In genomic region chr1:235088907-235089306, GRCh38 we compare ENCODE assay signal across 18 cellular contexts. TPM values are rescaled to one million over a fixed set of nuclear protein-coding genes. Genes with fewer than 3 reads are reported as not detected.
DNase-seq lines count a peak whose midpoint lies in the region; ATAC-seq and TF ChIP-seq lines count a peak whose summit lies in the region.
"Had no signal": no experiment of that assay in that cellular context is flagged by ENCODE, and none has a peak within 500 bp of the region (broad histone marks: within the 10 kb centered on the region; RNA-seq: fewer than 3 reads in every experiment).

No MANE protein-coding gene starts in this region.

- 94 to 97% (median 95%) methylated on average over 6 to 7 of the region's 7 CpGs for WGBS in heart left ventricle, 4 donors
- WGBS in neuronal stem cell (ENCODE audit: extremely low coverage in 2 of 2, insufficient read length in 2 of 2, insufficient replicate concordance in 1 of 2), 2 donors, result no CpG with 5 or more reads among the region's 7 CpGs

- no peak overlapping the region for H3K18ac ChIP-seq in neuronal stem cell (ENCODE audit: low read length)

- CTCF ChIA-PET in WTC11 (lab: Charles Lee), result interaction anchor here (1.1 to 1.5 kb wide), 2 partner anchors 66 to 590 kb away, joined by 3 to 5 read pairs; no protein-coding TSS in a partner anchor

- no peak overlapping the region for H3K4me2 ChIP-seq in neuronal stem cell (ENCODE audit: insufficient read depth, low read length, poor library complexity, severe bottlenecking)

- intact Hi-C loops in cardiac septum (cut with DNase I) (no loop called here), heart left ventricle (cut with DNase I) (loop anchor here in 2 of 10 donors (2.0 to 10.0 kb wide), 3 partner anchors 204 to 594 kb away; no protein-coding TSS in a partner anchor)

- H3K4me3 ChIP-seq in heart left ventricle (no peak overlapping the region), neuronal stem cell (ENCODE audit: low read length in 2 of 2) (no peak overlapping the region)
- H3K4me3 ChIP-seq in effector memory CD4-positive, alpha-beta T cell (ENCODE audit: insufficient read depth, low read depth, low read length, poor library complexity, severe bottlenecking), result no peak overlapping the region
- H3K4me3 ChIP-seq: GM23248, SJCRH30 had no signal

- H3K4me3 Mint-ChIP-seq in WTC11, result no peak overlapping the region

- H3K27me3 ChIP-seq in heart left ventricle, result no peaks in the 10 kb centered on the region
- H3K27me3 ChIP-seq in neuronal stem cell (ENCODE audit: control insufficient read depth in 3 of 3, insufficient read depth in 3 of 3, low read depth in 1 of 3, low read length in 3 of 3), result no peaks in the 10 kb centered on the region
- no peaks in the 10 kb centered on the region for H3K27me3 ChIP-seq in effector memory CD4-positive, alpha-beta T cell (replicated peaks; ENCODE audit: control insufficient read depth, insufficient read depth, low read length, poor library complexity, severe bottlenecking)
- H3K27me3 ChIP-seq: SJCRH30 had no signal

- DNase-seq in cardiac septum (ENCODE audit: low spot score), result peak; percentile 44
- DNase-seq in heart left ventricle, result no peak
- no peak for DNase-seq in WTC11 (ENCODE audit: low spot score)
- DNase-seq in neuronal stem cell (ENCODE audit: low spot score), result no peak
- DNase-seq in effector memory CD4-positive, alpha-beta T cell, result no peak
- DNase-seq in NCI-H1048 (lab: John Stamatoyannopoulos, UW), result no peak
- DNase-seq in NCI-H2196 treated with DMSO at 0.1 percent for 48 hours (lab: John Stamatoyannopoulos, UW; ENCODE audit: unreplicated experiment), result no peak
- DNase-seq: GM23248, HCEC 1CT, Kasumi-1, NCI-H1417 treated with DMSO at 0.1 percent for 48 hours, NCI-H187, NCI-H226, NCI-H510A treated with DMSO at 0.1 percent for 48 hours, NCI-H748 treated with DMSO at 0.1 percent for 48 hours, SJCRH30 had no signal

- no peak overlapping the region for H2BK5ac ChIP-seq in neuronal stem cell (ENCODE audit: low read length)

- H3K14ac ChIP-seq in neuronal stem cell (ENCODE audit: low read length), result no peak overlapping the region

- H2BK12ac ChIP-seq in neuronal stem cell (ENCODE audit: low read length), result peak overlapping the region; percentile 58

- peak overlapping the region; percentile 94 for H2AK5ac ChIP-seq in neuronal stem cell (ENCODE audit: low read depth, low read length)

- no peak overlapping the region for H3K9ac ChIP-seq in neuronal stem cell (ENCODE audit: low read depth, low read length, poor library complexity)
- H3K9ac ChIP-seq: GM23248 had no signal

- H3K4ac ChIP-seq in neuronal stem cell (ENCODE audit: low read length), result peak overlapping the region; percentile 53

- no peak overlapping the region for H2AFZ ChIP-seq in neuronal stem cell (ENCODE audit: low read length)
- H2AFZ ChIP-seq: GM23248 had no signal

- H3K23ac ChIP-seq in neuronal stem cell (ENCODE audit: low read depth, low read length, poor library complexity), result no peak overlapping the region

- H2BK15ac ChIP-seq in neuronal stem cell (ENCODE audit: low read length), result peak overlapping the region; percentile 37

- no peaks in the 10 kb centered on the region; the same call in 1 of the 2 replicates for H3K27me3 Mint-ChIP-seq in WTC11 (ENCODE audit: low read depth)
- H3K27me3 Mint-ChIP-seq: IgD-negative memory B cell had no signal

- no peak overlapping the region for H4K91ac ChIP-seq in neuronal stem cell (ENCODE audit: low read depth, low read length, poor library complexity)

- ATAC-seq in heart left ventricle (no peak), WTC11 (no peak)

- H3K4me1 ChIP-seq in heart left ventricle (peaks cover 0 to 16% (median 13%) of the 10 kb centered on the region in 12 donors), neuronal stem cell (ENCODE audit: control insufficient read depth in 2 of 2, insufficient read depth in 1 of 2, low read depth in 1 of 2, low read length in 2 of 2) (peaks cover 21 to 22% of the 10 kb centered on the region in 2 donors)
- peaks cover 4% of the 10 kb centered on the region for H3K4me1 ChIP-seq in effector memory CD4-positive, alpha-beta T cell (ENCODE audit: control insufficient read depth, insufficient read depth, low read length, poor library complexity, severe bottlenecking)

- TF ChIP-seq CTCF in heart left ventricle (IDR thresholded peaks at IDR 0.05) (no peak), WTC11 (IDR thresholded peaks at IDR 0.05) (no peak)

- H3K27ac Mint-ChIP-seq in WTC11, result peak overlapping the region; percentile 74; the same call in 1 of the 2 replicates

- H3K27ac ChIP-seq in heart left ventricle (no peak overlapping the region), neuronal stem cell (replicated peaks; ENCODE audit: low read length) (no peak overlapping the region)
- H3K27ac ChIP-seq in effector memory CD4-positive, alpha-beta T cell (ENCODE audit: insufficient read depth, low read length, poor library complexity, severe bottlenecking), result no peak overlapping the region
- H3K27ac ChIP-seq: C4-2B, GM23248, SJCRH30 had no signal

- no peaks in the 10 kb centered on the region for H3K9me3 Mint-ChIP-seq in WTC11
- H3K9me3 Mint-ChIP-seq: IgD-negative memory B cell had no signal

- H2BK120ac ChIP-seq in neuronal stem cell (ENCODE audit: low read depth, low read length), result no peak overlapping the region

- peaks cover 34% of the 10 kb centered on the region for H3K4me1 Mint-ChIP-seq in WTC11

- H3K79me1 ChIP-seq in neuronal stem cell (ENCODE audit: low read depth, low read length), result no peaks in the 10 kb centered on the region

- H3K36me3 ChIP-seq in heart left ventricle (no peaks in the 10 kb centered on the region), neuronal stem cell (replicated peaks in 1 of 2; ENCODE audit: control insufficient read depth in 2 of 2, insufficient read depth in 2 of 2, low read length in 2 of 2) (no peaks in the 10 kb centered on the region)
- no peaks in the 10 kb centered on the region for H3K36me3 ChIP-seq in effector memory CD4-positive, alpha-beta T cell (ENCODE audit: control insufficient read depth, insufficient read depth, low read length)
- H3K36me3 ChIP-seq: SJCRH30 had no signal

- H4K8ac ChIP-seq in neuronal stem cell (ENCODE audit: low read depth, low read length), result no peak overlapping the region

- no peak for TF ChIP-seq POLR2A in heart left ventricle (IDR thresholded peaks at IDR 0.05)

- H3K36me3 Mint-ChIP-seq in WTC11, result no peaks in the 10 kb centered on the region
- H3K36me3 Mint-ChIP-seq: IgD-negative memory B cell had no signal

- POLR2A ChIA-PET in WTC11 (lab: Charles Lee), result no interaction called here

- H3K9me3 ChIP-seq in heart left ventricle (no peaks in the 10 kb centered on the region), neuronal stem cell (replicated peaks in 1 of 2; ENCODE audit: control insufficient read depth in 2 of 2, insufficient read depth in 1 of 2, low read depth in 1 of 2, low read length in 2 of 2) (peaks cover 0 to 1% of the 10 kb centered on the region in 2 donors)
- no peaks in the 10 kb centered on the region for H3K9me3 ChIP-seq in effector memory CD4-positive, alpha-beta T cell (ENCODE audit: control insufficient read depth, low read length)
- H3K9me3 ChIP-seq: SJCRH30 had no signal

TF ChIP-seq in WTC11, 78 proteins besides CTCF, POLR2A, EP300 and RAD21 (continues in another document):
- TF ChIP-seq CBFB (CRISPR knock-in tag; IDR thresholded peaks at IDR 0.05; ENCODE audit: low read depth), result no peak
- no peak for TF ChIP-seq ARID4B (CRISPR knock-in tag; IDR thresholded peaks at IDR 0.05; ENCODE audit: borderline replicate concordance)
- no peak for TF ChIP-seq CREM (CRISPR knock-in tag; IDR thresholded peaks at IDR 0.05)
- TF ChIP-seq ESRRA (CRISPR knock-in tag; IDR thresholded peaks at IDR 0.05; ENCODE audit: borderline replicate concordance), result no peak

RNA-seq across cellular contexts. Expression of gene TOMM20, which starts 39.7 kb away (rescaled TPM):
- 81.9 TPM for total RNA-seq in cardiac septum
- total RNA-seq in heart left ventricle, result 100 to 1,000 TPM in 1 of 9 donors, 10 to 100 TPM in 8; 56.7 to 100 (median 83.3) TPM
- polyA plus RNA-seq in heart left ventricle, result 10 to 100 TPM; 43.0 to 80.9 TPM
- total RNA-seq in WTC11 (2021), result 180 to 184 TPM (median 182 TPM) in 3 replicates
- 152 TPM for polyA plus RNA-seq in neuronal stem cell (2013, experiment 1 of 2)
- 156 TPM for polyA plus RNA-seq in neuronal stem cell (2013, experiment 2 of 2)
